In genomic region chr5:76952795-76953536, GRCh38 we compare ENCODE assay signal across 11 cellular contexts. TPM values are rescaled to one million over a fixed set of nuclear protein-coding genes. Genes with fewer than 3 reads are reported as not detected.
DNase-seq lines count a peak whose midpoint lies in the region; ATAC-seq and TF ChIP-seq lines count a peak whose summit lies in the region.
"Had no signal": no experiment of that assay in that cellular context is flagged by ENCODE, and none has a peak within 500 bp of the region (broad histone marks: within the 10 kb centered on the region; RNA-seq: fewer than 3 reads in every experiment).

A gene with protein sequence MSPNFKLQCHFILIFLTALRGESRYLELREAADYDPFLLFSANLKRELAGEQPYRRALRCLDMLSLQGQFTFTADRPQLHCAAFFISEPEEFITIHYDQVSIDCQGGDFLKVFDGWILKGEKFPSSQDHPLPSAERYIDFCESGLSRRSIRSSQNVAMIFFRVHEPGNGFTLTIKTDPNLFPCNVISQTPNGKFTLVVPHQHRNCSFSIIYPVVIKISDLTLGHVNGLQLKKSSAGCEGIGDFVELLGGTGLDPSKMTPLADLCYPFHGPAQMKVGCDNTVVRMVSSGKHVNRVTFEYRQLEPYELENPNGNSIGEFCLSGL (plus strand): TSS chr5:76953045. CDS start chr5:76953135, 90 bp downstream.

- H3K9me3 ChIP-seq in WERI-Rb-1 (ENCODE audit: severe bottlenecking) (no peaks in the 10 kb centered on the region), iPS-15b (ENCODE audit: control insufficient read depth, insufficient read depth, low read length) (no peaks in the 10 kb centered on the region), gastrocnemius medialis (no peaks in the 10 kb centered on the region)

- H3K27ac ChIP-seq in WERI-Rb-1 (no peak within 1 kb of the TSS), gastrocnemius medialis (no peak within 1 kb of the TSS)

- H3K27me3 ChIP-seq in WERI-Rb-1 (ENCODE audit: insufficient read depth, low read depth, severe bottlenecking) (peaks cover 41% of the 10 kb centered on the region), iPS-15b (ENCODE audit: control insufficient read depth, insufficient read depth, low read length) (peaks cover 55% of the 10 kb centered on the region), gastrocnemius medialis (peaks cover 9 to 23% (median 12%) of the 10 kb centered on the region in 3 donors)

- no peak for ATAC-seq in gastrocnemius medialis

- no peak within 1 kb of the TSS for H3K9ac ChIP-seq in iPS-15b (ENCODE audit: low read depth, low read length)

- DNase-seq in G401 (ENCODE audit: low spot score) (no peak), WERI-Rb-1 (no peak), gastrocnemius medialis (no peak), Kasumi-1 (lab: John Stamatoyannopoulos, UW) (no peak), cerebellar cortex (ENCODE audit: low spot score) (no peak)
- no peak for DNase-seq in activated CD8-positive, alpha-beta memory T cell treated with anti-CD3 and anti-CD28 coated beads, Interleukin-2, amount 50 U/mL, for 4 hours
- no peak for DNase-seq in stimulated activated CD4-positive, alpha-beta T cell treated with anti-CD3 and anti-CD28 coated beads, Interleukin-2, amount 100 ng/mL, for 24 hours
- DNase-seq: kidney glomerular epithelial cell, NCI-H2081, T-helper 9 cell had no signal

- TF ChIP-seq POLR2A in gastrocnemius medialis (IDR thresholded peaks at IDR 0.05) = no peak

- no peaks in the 10 kb centered on the region for H3K4me1 ChIP-seq in iPS-15b (ENCODE audit: control insufficient read depth, insufficient read depth, low read length)
- no peaks in the 10 kb centered on the region for H3K4me1 ChIP-seq in gastrocnemius medialis

- no peak for TF ChIP-seq CTCF in WERI-Rb-1 (IDR thresholded peaks at IDR 0.05; ENCODE audit: low read depth, low read length)
- no peak for TF ChIP-seq CTCF in gastrocnemius medialis (IDR thresholded peaks at IDR 0.05 in 4 of 5, conservative IDR thresholded peaks at IDR 0.05 in 1 of 5)

- intact Hi-C loops in gastrocnemius medialis (cut with DNase I; ENCODE audit: low total_unique reads) = no loop called here

- H3K36me3 ChIP-seq in WERI-Rb-1 (no peaks in the 10 kb centered on the region), iPS-15b (ENCODE audit: control insufficient read depth, insufficient read depth, low read length) (no peaks in the 10 kb centered on the region), gastrocnemius medialis (no peaks in the 10 kb centered on the region)

- H3K4me3 ChIP-seq in WERI-Rb-1 (ENCODE audit: low read depth, low read length) (peak within 1 kb of the TSS; percentile 31), iPS-15b (ENCODE audit: low read depth, low read length) (peak within 1 kb of the TSS; percentile 78), gastrocnemius medialis (peak within 1 kb of the TSS; percentile 35 to 53 (median 40))

- in situ Hi-C loops in G401 (cut with HindIII; ENCODE audit: low sequenced_read_pairs) (no loop called here), gastrocnemius medialis (cut with MboI; ENCODE audit: low sequenced_read_pairs in 4 of 4) (no loop called here)

RNA-seq across cellular contexts. Expression of the gene that starts here (rescaled TPM):
- 0.18 and 12.2 TPM in 2 replicates for total RNA-seq in G401 (2014; rRNA removed; shearing (Covaris generic))
- under 1 TPM in 3 of 4 donors, not detected in 1; 0.36 to 0.61 (median 0.38) TPM for total RNA-seq in gastrocnemius medialis
